Comparison of ENCODE assay signal across 10 cellular contexts in genomic region chr11:70568504-70569172, GRCh38.
DNase-seq lines count a peak whose midpoint lies in the region; ATAC-seq and TF ChIP-seq lines count a peak whose summit lies in the region.
"Had no signal": no experiment of that assay in that cellular context is flagged by ENCODE, and none has a peak within 500 bp of the region (broad histone marks: within the 10 kb centered on the region; RNA-seq: fewer than 3 reads in every experiment).

No MANE protein-coding gene starts in this region.

- ATAC-seq in SK-N-SH treated with all-trans-retinoic acid at 6 μM for 48 hours (no peak), mucosa of descending colon (peak; percentile 74), aorta (ENCODE audit: low FRiP score) (peak; percentile 63), GM18861 (IDR thresholded peaks at IDR 0.05; ENCODE audit: unreplicated experiment) (no peak)

- no peaks in the 10 kb centered on the region for H3K79me2 ChIP-seq in SK-N-SH (ENCODE audit: insufficient read depth)

- H3K4me1 Mint-ChIP-seq in endothelial cell (ENCODE audit: unreplicated experiment), result peaks cover 5% of the 10 kb centered on the region
- H3K4me1 Mint-ChIP-seq: central memory CD8-positive, alpha-beta T cell had no signal

- no peaks in the 10 kb centered on the region for H3K9me3 Mint-ChIP-seq in endothelial cell (ENCODE audit: unreplicated experiment)
- H3K9me3 Mint-ChIP-seq: central memory CD8-positive, alpha-beta T cell had no signal

- no peak overlapping the region for H3K4me2 ChIP-seq in SK-N-SH

- H3K27ac Mint-ChIP-seq in endothelial cell (ENCODE audit: unreplicated experiment), result no peak overlapping the region

- intact Hi-C loops in mucosa of descending colon (cut with DNase I, micrococcal nuclease) (no loop called here), aorta (cut with DNase I) (no loop called here)

- H3K27me3 ChIP-seq in SK-N-SH (ENCODE audit: insufficient read depth), result no peaks in the 10 kb centered on the region
- H3K27me3 ChIP-seq in aorta (ENCODE audit: control insufficient read depth in 1 of 2, insufficient read depth in 2 of 2, low read length in 1 of 2), result no peaks in the 10 kb centered on the region

- H4K20me1 ChIP-seq in SK-N-SH (ENCODE audit: insufficient read depth), result no peaks in the 10 kb centered on the region

- no peak for TF ChIP-seq CTCF in SK-N-SH (IDR thresholded peaks at IDR 0.05)
- TF ChIP-seq CTCF in endothelial cell (IDR thresholded peaks at IDR 0.05; ENCODE audit: unreplicated experiment), result no peak
- TF ChIP-seq CTCF in mucosa of descending colon (IDR thresholded peaks at IDR 0.05), result no peak

- CTCF ChIA-PET in SK-N-SH (lab: Yijun Ruan, JAX), result interaction anchor here (1.4 kb wide), 1 partner anchor 72 kb away, joined by 3 read pairs; no protein-coding TSS in a partner anchor

- DNase-seq in SK-N-SH, result peak; percentile 73
- DNase-seq in endothelial cell (ENCODE audit: low spot score), result peak; percentile 33
- peak; percentile 69 to 73 (median 73) for DNase-seq in mucosa of descending colon
- peak; percentile 74 to 79 for DNase-seq in aorta
- no peak for DNase-seq in activated naive CD4-positive, alpha-beta T cell treated with Interleukin-2 at 50 U/mL for 16 hours
- DNase-seq in stimulated activated CD4-positive, alpha-beta T cell treated with anti-CD3 and anti-CD28 coated beads, Interleukin-4, amount 100 ng/mL, for 4 hours, result no peak
- DNase-seq: ACHN had no signal

- no peaks in the 10 kb centered on the region for H3K36me3 ChIP-seq in SK-N-SH (replicated peaks in 1 of 2; ENCODE audit: control insufficient read depth in 1 of 2, insufficient read depth in 2 of 2, low read length in 1 of 2)
- H3K36me3 ChIP-seq in mucosa of descending colon (ENCODE audit: low read depth), result no peaks in the 10 kb centered on the region
- H3K36me3 ChIP-seq in aorta (ENCODE audit: control insufficient read depth in 1 of 2, insufficient read depth in 2 of 2, low read length in 1 of 2), result no peaks in the 10 kb centered on the region

- H3F3A ChIP-seq in SK-N-SH (replicated peaks; ENCODE audit: insufficient read depth), result no peaks in the 10 kb centered on the region

- no peak overlapping the region for H3K9ac ChIP-seq in SK-N-SH

- H2AFZ ChIP-seq in SK-N-SH (ENCODE audit: low read depth), result no peak overlapping the region

- H3K9me3 ChIP-seq in SK-N-SH (no peaks in the 10 kb centered on the region), mucosa of descending colon (no peaks in the 10 kb centered on the region), aorta (ENCODE audit: control insufficient read depth, low read length) (no peaks in the 10 kb centered on the region)

- H3K4me1 ChIP-seq in SK-N-SH (ENCODE audit: control insufficient read depth in 1 of 2, insufficient read depth in 2 of 2, low read depth in 1 of 2, low read length in 1 of 2) (peaks cover 0 to 17% of the 10 kb centered on the region in 2 experiments; a peak in 1 of 4 replicates), mucosa of descending colon (ENCODE audit: low read depth) (peaks cover 9% of the 10 kb centered on the region), aorta (ENCODE audit: control insufficient read depth in 1 of 2, insufficient read depth in 2 of 2, low read length in 2 of 2) (no peaks in the 10 kb centered on the region)

- H3K4me3 Mint-ChIP-seq in endothelial cell (ENCODE audit: unreplicated experiment), result no peak overlapping the region

- POLR2A ChIA-PET in SK-N-SH (lab: Yijun Ruan, JAX), result interaction anchor here (0.9 kb wide), 1 partner anchor 11 kb away, joined by 3 read pairs; no protein-coding TSS in a partner anchor

- H3K27me3 Mint-ChIP-seq in endothelial cell (ENCODE audit: unreplicated experiment), result peaks cover 4% of the 10 kb centered on the region

- H3K9me2 ChIP-seq in SK-N-SH, result no peaks in the 10 kb centered on the region

- no peak for TF ChIP-seq EP300 in SK-N-SH (IDR thresholded peaks at IDR 0.05; ENCODE audit: borderline replicate concordance in 1 of 2, low read depth in 1 of 2, low read length in 1 of 2)

- WGBS in SK-N-SH (ENCODE audit: low lambda C conversion rate), result 46% methylated on average over 12 of the region's 16 CpGs
- 24 to 25% methylated on average over 16 of the region's 16 CpGs for WGBS in aorta, 2 donors

- TF ChIP-seq RAD21 in SK-N-SH (IDR thresholded peaks at IDR 0.05; ENCODE audit: low read length), result no peak

- no peak overlapping the region for H3K4me3 ChIP-seq in SK-N-SH (ENCODE audit: low read depth in 2 of 2, low read length in 1 of 2)
- H3K4me3 ChIP-seq in mucosa of descending colon, result no peak overlapping the region
- peak overlapping the region; percentile 17 to 54 for H3K4me3 ChIP-seq in aorta (ENCODE audit: low read length in 2 of 2)

- H3K27ac ChIP-seq in SK-N-SH (ENCODE audit: low read depth in 2 of 2, low read length in 1 of 2) (no peak overlapping the region; a peak in 1 of 4 replicates), aorta (ENCODE audit: low read depth in 1 of 2, low read length in 2 of 2) (no peak overlapping the region)

- no peaks in the 10 kb centered on the region for H3K36me3 Mint-ChIP-seq in endothelial cell (ENCODE audit: low read depth, unreplicated experiment)

TF ChIP-seq in SK-N-SH, 30 proteins besides CTCF, POLR2A, EP300 and RAD21:
- no peak for TF ChIP-seq RFX5 (IDR thresholded peaks at IDR 0.05; ENCODE audit: low read length)
- TF ChIP-seq MXI1 (IDR thresholded peaks at IDR 0.05; ENCODE audit: low read depth, low read length), result no peak
- TF ChIP-seq MEF2A (IDR thresholded peaks at IDR 0.05; ENCODE audit: borderline replicate concordance, low read depth), result no peak
- no peak for TF ChIP-seq RXRA (IDR thresholded peaks at IDR 0.05; ENCODE audit: borderline replicate concordance, low read depth)
- TF ChIP-seq, protein P1, sequence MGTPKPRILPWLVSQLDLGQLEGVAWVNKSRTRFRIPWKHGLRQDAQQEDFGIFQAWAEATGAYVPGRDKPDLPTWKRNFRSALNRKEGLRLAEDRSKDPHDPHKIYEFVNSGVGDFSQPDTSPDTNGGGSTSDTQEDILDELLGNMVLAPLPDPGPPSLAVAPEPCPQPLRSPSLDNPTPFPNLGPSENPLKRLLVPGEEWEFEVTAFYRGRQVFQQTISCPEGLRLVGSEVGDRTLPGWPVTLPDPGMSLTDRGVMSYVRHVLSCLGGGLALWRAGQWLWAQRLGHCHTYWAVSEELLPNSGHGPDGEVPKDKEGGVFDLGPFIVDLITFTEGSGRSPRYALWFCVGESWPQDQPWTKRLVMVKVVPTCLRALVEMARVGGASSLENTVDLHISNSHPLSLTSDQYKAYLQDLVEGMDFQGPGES (IDR thresholded peaks at IDR 0.05; ENCODE audit: low read depth, low read length), result no peak
- TF ChIP-seq, protein P2, sequence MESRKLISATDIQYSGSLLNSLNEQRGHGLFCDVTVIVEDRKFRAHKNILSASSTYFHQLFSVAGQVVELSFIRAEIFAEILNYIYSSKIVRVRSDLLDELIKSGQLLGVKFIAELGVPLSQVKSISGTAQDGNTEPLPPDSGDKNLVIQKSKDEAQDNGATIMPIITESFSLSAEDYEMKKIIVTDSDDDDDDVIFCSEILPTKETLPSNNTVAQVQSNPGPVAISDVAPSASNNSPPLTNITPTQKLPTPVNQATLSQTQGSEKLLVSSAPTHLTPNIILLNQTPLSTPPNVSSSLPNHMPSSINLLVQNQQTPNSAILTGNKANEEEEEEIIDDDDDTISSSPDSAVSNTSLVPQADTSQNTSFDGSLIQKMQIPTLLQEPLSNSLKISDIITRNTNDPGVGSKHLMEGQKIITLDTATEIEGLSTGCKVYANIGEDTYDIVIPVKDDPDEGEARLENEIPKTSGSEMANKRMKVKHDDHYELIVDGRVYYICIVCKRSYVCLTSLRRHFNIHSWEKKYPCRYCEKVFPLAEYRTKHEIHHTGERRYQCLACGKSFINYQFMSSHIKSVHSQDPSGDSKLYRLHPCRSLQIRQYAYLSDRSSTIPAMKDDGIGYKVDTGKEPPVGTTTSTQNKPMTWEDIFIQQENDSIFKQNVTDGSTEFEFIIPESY (IDR thresholded peaks at IDR 0.05; ENCODE audit: borderline replicate concordance, low read depth), result no peak

TF ChIP-seq in SK-N-SH treated with all-trans-retinoic acid at 6 μM for 48 hours, 23 proteins besides CTCF, POLR2A, EP300 and RAD21:
- TF ChIP-seq BACH2 (CRISPR knock-in tag; IDR thresholded peaks at IDR 0.05; ENCODE audit: borderline replicate concordance) (no peak), TCF4 (CRISPR knock-in tag; IDR thresholded peaks at IDR 0.05; ENCODE audit: borderline replicate concordance) (no peak), ZNF8 (CRISPR knock-in tag; IDR thresholded peaks at IDR 0.05) (no peak), ARNTL (CRISPR knock-in tag; IDR thresholded peaks at IDR 0.05; ENCODE audit: borderline replicate concordance, low read depth) (no peak), CSDC2 (CRISPR knock-in tag; IDR thresholded peaks at IDR 0.05) (no peak), ZFP3 (CRISPR knock-in tag; IDR thresholded peaks at IDR 0.05) (no peak), CREB5 (CRISPR knock-in tag; IDR thresholded peaks at IDR 0.05; ENCODE audit: low read depth) (no peak)

Comparison
In these comparisons a context has a peak if more than half of its experiments do, and no peak if none do; other contexts are left out.
1. DNase-seq: peak in SK-N-SH (single experiment), endothelial cell (single experiment), mucosa of descending colon (3 of 3) and aorta (2 of 2); none in activated naive CD4-positive, alpha-beta T cell treated with Interleukin-2 at 50 U/mL for 16 hours (single experiment) and stimulated activated CD4-positive, alpha-beta T cell treated with anti-CD3 and anti-CD28 coated beads, Interleukin-4, amount 100 ng/mL, for 4 hours (0 of 2).
2. H3K4me3 ChIP-seq: peak in aorta (2 of 2); none in SK-N-SH (0 of 2) and mucosa of descending colon (single experiment).
3. ATAC-seq: peak in mucosa of descending colon (single experiment) and aorta (single experiment); none in SK-N-SH treated with all-trans-retinoic acid at 6 μM for 48 hours (single experiment) and GM18861 (single experiment).